In genomic region chr9:98808879-98809278, GRCh38 we compare ENCODE assay signal across 9 cellular contexts. TPM values are rescaled to one million over a fixed set of nuclear protein-coding genes. Genes with fewer than 3 reads are reported as not detected.
A peak's percentile ranks its signal among the peaks of the same experiment; 100 is the strongest.
DNase-seq lines count a peak whose midpoint lies in the region; ATAC-seq and TF ChIP-seq lines count a peak whose summit lies in the region.
"Had no signal": no experiment of that assay in that cellular context is flagged by ENCODE, and none has a peak within 500 bp of the region (broad histone marks: within the 10 kb centered on the region; RNA-seq: fewer than 3 reads in every experiment).

No MANE protein-coding gene starts in this region.

- no peaks in the 10 kb centered on the region for H3K36me3 ChIP-seq in stomach

- intact Hi-C loops in activated CD4-positive, alpha-beta T cell treated with anti-CD3 and anti-CD28 coated beads, Interleukin-2, amount 10 ng/mL, durations not matched to agents 24 days and 14 days (cut with micrococcal nuclease) = no loop called here
- intact Hi-C loops in activated T-helper 1 cell treated with anti-CD3 and anti-CD28 coated beads, Interleukin-12 subunit alpha, Interleukin-12 subunit beta, Interleukin-2, Interleukin-4 antibody, amounts not matched to agents 30 ng/mL and 10 ng/mL and 1 ng/mL, durations not matched to agents 14 hours and 24 hours and 36 hours (cut with micrococcal nuclease) = loop anchor here (5.0 kb wide), 1 partner anchor 1788 kb away; no protein-coding TSS in a partner anchor
- intact Hi-C loops in stomach (cut with DNase I; ENCODE audit: low total_unique reads) = no loop called here

- H3K27me3 Mint-ChIP-seq in activated CD4-positive, alpha-beta T cell treated with anti-CD3 and anti-CD28 coated beads, Interleukin-2, amount 10 ng/mL, durations not matched to agents 24 days and 14 days = peaks cover 43% of the 10 kb centered on the region
- peaks cover 55% of the 10 kb centered on the region for H3K27me3 Mint-ChIP-seq in activated T-helper 1 cell treated with anti-CD3 and anti-CD28 coated beads, Interleukin-12 subunit alpha, Interleukin-12 subunit beta, Interleukin-2, Interleukin-4 antibody, amounts not matched to agents 30 ng/mL and 10 ng/mL and 1 ng/mL, durations not matched to agents 14 hours and 24 hours and 36 hours (ENCODE audit: insufficient read depth)

- no peak for ATAC-seq in GM21717 (IDR thresholded peaks at IDR 0.05; ENCODE audit: unreplicated experiment)

- TF ChIP-seq CTCF in stomach (IDR thresholded peaks at IDR 0.05) = no peak
- no peak for TF ChIP-seq CTCF in foreskin fibroblast (IDR thresholded peaks at IDR 0.05; ENCODE audit: low read depth, low read length)

- peaks cover 0 to 9% (median 0%) of the 10 kb centered on the region in 3 donors for H3K27me3 ChIP-seq in stomach

- TF ChIP-seq POLR2A in stomach (IDR thresholded peaks at IDR 0.05) = no peak

- H3K4me3 Mint-ChIP-seq in activated CD4-positive, alpha-beta T cell treated with anti-CD3 and anti-CD28 coated beads, Interleukin-2, amount 10 ng/mL, durations not matched to agents 24 days and 14 days = peak overlapping the region; percentile 84
- H3K4me3 Mint-ChIP-seq in activated T-helper 1 cell treated with anti-CD3 and anti-CD28 coated beads, Interleukin-12 subunit alpha, Interleukin-12 subunit beta, Interleukin-2, Interleukin-4 antibody, amounts not matched to agents 30 ng/mL and 10 ng/mL and 1 ng/mL, durations not matched to agents 14 hours and 24 hours and 36 hours = peak overlapping the region; percentile 77

- 28 to 79% (median 44%) methylated on average over 2 of the region's 2 CpGs for WGBS in stomach, 5 donors

- H3K27ac ChIP-seq in stomach = peak overlapping the region; percentile 77 to 85 (median 83)

- H3K9me3 Mint-ChIP-seq in activated CD4-positive, alpha-beta T cell treated with anti-CD3 and anti-CD28 coated beads, Interleukin-2, amount 10 ng/mL, durations not matched to agents 24 days and 14 days = peaks cover 3% of the 10 kb centered on the region
- H3K9me3 Mint-ChIP-seq in activated T-helper 1 cell treated with anti-CD3 and anti-CD28 coated beads, Interleukin-12 subunit alpha, Interleukin-12 subunit beta, Interleukin-2, Interleukin-4 antibody, amounts not matched to agents 30 ng/mL and 10 ng/mL and 1 ng/mL, durations not matched to agents 14 hours and 24 hours and 36 hours = peaks cover 3% of the 10 kb centered on the region

- H3K36me3 Mint-ChIP-seq in activated CD4-positive, alpha-beta T cell treated with anti-CD3 and anti-CD28 coated beads, Interleukin-2, amount 10 ng/mL, durations not matched to agents 24 days and 14 days (ENCODE audit: low read depth) = peaks cover 3% of the 10 kb centered on the region
- H3K36me3 Mint-ChIP-seq in activated T-helper 1 cell treated with anti-CD3 and anti-CD28 coated beads, Interleukin-12 subunit alpha, Interleukin-12 subunit beta, Interleukin-2, Interleukin-4 antibody, amounts not matched to agents 30 ng/mL and 10 ng/mL and 1 ng/mL, durations not matched to agents 14 hours and 24 hours and 36 hours (ENCODE audit: low read depth) = peaks cover 2% of the 10 kb centered on the region

- peaks cover 38 to 76% (median 61%) of the 10 kb centered on the region in 4 donors for H3K4me1 ChIP-seq in stomach

- H3K27ac Mint-ChIP-seq in activated CD4-positive, alpha-beta T cell treated with anti-CD3 and anti-CD28 coated beads, Interleukin-2, amount 10 ng/mL, durations not matched to agents 24 days and 14 days = no peak overlapping the region
- no peak overlapping the region for H3K27ac Mint-ChIP-seq in activated T-helper 1 cell treated with anti-CD3 and anti-CD28 coated beads, Interleukin-12 subunit alpha, Interleukin-12 subunit beta, Interleukin-2, Interleukin-4 antibody, amounts not matched to agents 30 ng/mL and 10 ng/mL and 1 ng/mL, durations not matched to agents 14 hours and 24 hours and 36 hours

- DNase-seq in activated CD4-positive, alpha-beta T cell treated with anti-CD3 and anti-CD28 coated beads, Interleukin-2, amount 10 ng/mL, durations not matched to agents 24 days and 14 days = no peak
- no peak for DNase-seq in activated CD4-positive, alpha-beta T cell treated with anti-CD3 and anti-CD28 coated beads, Interleukin-2, amount 50 U/mL, for 1 hour
- DNase-seq in activated T-helper 1 cell treated with anti-CD3 and anti-CD28 coated beads, Interleukin-12 subunit alpha, Interleukin-12 subunit beta, Interleukin-2, Interleukin-4 antibody, amounts not matched to agents 30 ng/mL and 10 ng/mL and 1 ng/mL, durations not matched to agents 14 hours and 24 hours and 36 hours (ENCODE audit: low spot score) = no peak
- DNase-seq in islet precursor cell = peak; percentile 43
- no peak for DNase-seq in stomach
- DNase-seq in foreskin fibroblast = no peak
- no peak for DNase-seq in pons (ENCODE audit: low spot score)
- DNase-seq: activated CD8-positive, alpha-beta memory T cell treated with anti-CD3 and anti-CD28 coated beads, Interleukin-2, amount 50 U/mL, for 4 hours had no signal

- H3K4me3 ChIP-seq in stomach (peak overlapping the region; percentile 53 to 78 (median 60)), foreskin fibroblast (ENCODE audit: low read depth in 1 of 2, low read length in 2 of 2) (no peak overlapping the region)

- peaks cover 24% of the 10 kb centered on the region for H3K4me1 Mint-ChIP-seq in activated CD4-positive, alpha-beta T cell treated with anti-CD3 and anti-CD28 coated beads, Interleukin-2, amount 10 ng/mL, durations not matched to agents 24 days and 14 days
- peaks cover 12% of the 10 kb centered on the region for H3K4me1 Mint-ChIP-seq in activated T-helper 1 cell treated with anti-CD3 and anti-CD28 coated beads, Interleukin-12 subunit alpha, Interleukin-12 subunit beta, Interleukin-2, Interleukin-4 antibody, amounts not matched to agents 30 ng/mL and 10 ng/mL and 1 ng/mL, durations not matched to agents 14 hours and 24 hours and 36 hours (ENCODE audit: low read depth)

- TF ChIP-seq EP300 in stomach (IDR thresholded peaks at IDR 0.05) = no peak

- H3K9me3 ChIP-seq in stomach = no peaks in the 10 kb centered on the region

RNA-seq across cellular contexts. Expression of gene GALNT12, which starts 1.4 kb away (rescaled TPM):
- 2.8 and 3.6 TPM in 2 replicates for total RNA-seq in activated CD4-positive, alpha-beta T cell treated with anti-CD3 and anti-CD28 coated beads, Interleukin-2, amount 10 ng/mL, durations not matched to agents 24 days and 14 days
- total RNA-seq in activated T-helper 1 cell treated with anti-CD3 and anti-CD28 coated beads, Interleukin-12 subunit alpha, Interleukin-12 subunit beta, Interleukin-2, Interleukin-4 antibody, amounts not matched to agents 30 ng/mL and 10 ng/mL and 1 ng/mL, durations not matched to agents 14 hours and 24 hours and 36 hours = 2.3 and 2.5 TPM in 2 replicates
- total RNA-seq in stomach = 100 to 1,000 TPM in 2 of 5 donors, 10 to 100 TPM in 3; 27.7 to 212 (median 60.3) TPM
- 10 to 100 TPM in 2 of 3 donors, 1 to 10 TPM in 1; 9.0 to 19.4 (median 10.0) TPM for polyA plus RNA-seq in stomach

RNA-seq across cellular contexts. Expression of gene ANKS6, which starts 12.5 kb away (rescaled TPM):
- total RNA-seq in activated CD4-positive, alpha-beta T cell treated with anti-CD3 and anti-CD28 coated beads, Interleukin-2, amount 10 ng/mL, durations not matched to agents 24 days and 14 days = 13.4 and 13.6 TPM in 2 replicates
- 10.6 and 11.1 TPM in 2 replicates for total RNA-seq in activated T-helper 1 cell treated with anti-CD3 and anti-CD28 coated beads, Interleukin-12 subunit alpha, Interleukin-12 subunit beta, Interleukin-2, Interleukin-4 antibody, amounts not matched to agents 30 ng/mL and 10 ng/mL and 1 ng/mL, durations not matched to agents 14 hours and 24 hours and 36 hours
- total RNA-seq in stomach = 10 to 100 TPM; 10.7 to 75.0 (median 26.3) TPM
- 10 to 100 TPM; 16.8 to 20.2 (median 18.8) TPM for polyA plus RNA-seq in stomach

Comparison
In these comparisons a context has a peak if more than half of its experiments do, and no peak if none do; other contexts are left out.
1. H3K4me3 ChIP-seq: peak in stomach (4 of 4); none in foreskin fibroblast (0 of 2).